ENCODE assay signal across 7 cellular contexts in genomic region chr12:116455540-116456306, GRCh38.
DNase-seq lines count a peak whose midpoint lies in the region; ATAC-seq, FAIRE-seq and TF ChIP-seq lines count a peak whose summit lies in the region.

No MANE protein-coding gene starts in this region.

- TF ChIP-seq CTCF in astrocyte (IDR thresholded peaks at IDR 0.05; ENCODE audit: insufficient read depth, low read depth, low read length): no peak

- CTCF ChIA-PET in activated CD8-positive, alpha-beta memory T cell treated with anti-CD3 and anti-CD28 coated beads, Interleukin-2, amount 10 ng/mL, durations not matched to agents 7 days and 5 days (lab: Charles Lee): no interaction called here

- H3K27me3 ChIP-seq in astrocyte (ENCODE audit: insufficient read depth, low read length): no peaks in the 10 kb centered on the region

- H3K4me1 ChIP-seq in astrocyte (ENCODE audit: insufficient read depth, low read length): peaks cover 20% of the 10 kb centered on the region

- no peak for ATAC-seq in GM19023 (IDR thresholded peaks at IDR 0.05; ENCODE audit: unreplicated experiment)
- no peak for ATAC-seq in activated CD8-positive, alpha-beta memory T cell treated with anti-CD3 and anti-CD28 coated beads, Interleukin-2, amount 10 ng/mL, durations not matched to agents 7 days and 5 days

- no peaks in the 10 kb centered on the region for H3K79me2 ChIP-seq in astrocyte (ENCODE audit: insufficient read depth, low read length)

- H3K9me3 Mint-ChIP-seq in astrocyte (ENCODE audit: unreplicated experiment): no peaks in the 10 kb centered on the region
- no peaks in the 10 kb centered on the region for H3K9me3 Mint-ChIP-seq in activated CD8-positive, alpha-beta memory T cell treated with anti-CD3 and anti-CD28 coated beads, Interleukin-2, amount 10 ng/mL, durations not matched to agents 7 days and 5 days (ENCODE audit: low read depth)

- no peaks in the 10 kb centered on the region for H4K20me1 ChIP-seq in astrocyte (ENCODE audit: insufficient read depth, low read length)

- no peaks in the 10 kb centered on the region for H3K36me3 Mint-ChIP-seq in astrocyte (ENCODE audit: low read depth, unreplicated experiment)
- H3K36me3 Mint-ChIP-seq in activated CD8-positive, alpha-beta memory T cell treated with anti-CD3 and anti-CD28 coated beads, Interleukin-2, amount 10 ng/mL, durations not matched to agents 7 days and 5 days: no peaks in the 10 kb centered on the region

- peak overlapping the region; percentile 45 for H3K4me3 ChIP-seq in astrocyte (ENCODE audit: insufficient read depth, low read depth, low read length)

- FAIRE-seq in astrocyte (lab: Jason Lieb, UNC): peak; percentile 65

- no peaks in the 10 kb centered on the region for H3K36me3 ChIP-seq in astrocyte (ENCODE audit: insufficient read depth, low read length)

- peak overlapping the region; percentile 34 for H3K4me3 Mint-ChIP-seq in astrocyte (ENCODE audit: unreplicated experiment)
- no peak overlapping the region for H3K4me3 Mint-ChIP-seq in activated CD8-positive, alpha-beta memory T cell treated with anti-CD3 and anti-CD28 coated beads, Interleukin-2, amount 10 ng/mL, durations not matched to agents 7 days and 5 days

- no peaks in the 10 kb centered on the region for H3K9me3 ChIP-seq in astrocyte (ENCODE audit: insufficient read depth, low read depth, low read length)

- DNase-seq in HS-5 (ENCODE audit: low read depth): peak; percentile 45
- peak; percentile 88 for DNase-seq in astrocyte (ENCODE audit: low read depth)
- peak; percentile 95 for DNase-seq in iris pigment epithelial cell (ENCODE audit: low read depth)
- peak; percentile 86 for DNase-seq in smooth muscle cell of the brain vasculature (ENCODE audit: low read depth, low spot score)
- DNase-seq in NCI-H510A (lab: John Stamatoyannopoulos, UW): no peak
- DNase-seq in activated CD8-positive, alpha-beta memory T cell treated with anti-CD3 and anti-CD28 coated beads, Interleukin-2, amount 10 ng/mL, durations not matched to agents 7 days and 5 days: no peak

- peaks cover 3% of the 10 kb centered on the region for H3K27me3 Mint-ChIP-seq in astrocyte (ENCODE audit: low read depth, unreplicated experiment)
- H3K27me3 Mint-ChIP-seq in activated CD8-positive, alpha-beta memory T cell treated with anti-CD3 and anti-CD28 coated beads, Interleukin-2, amount 10 ng/mL, durations not matched to agents 7 days and 5 days: peaks cover 4% of the 10 kb centered on the region

- peak overlapping the region; percentile 82 for H3K4me2 ChIP-seq in astrocyte (ENCODE audit: low read length)

- H3K27ac Mint-ChIP-seq in astrocyte (ENCODE audit: unreplicated experiment): peak overlapping the region; percentile 98
- no peak overlapping the region for H3K27ac Mint-ChIP-seq in activated CD8-positive, alpha-beta memory T cell treated with anti-CD3 and anti-CD28 coated beads, Interleukin-2, amount 10 ng/mL, durations not matched to agents 7 days and 5 days

- H3K27ac ChIP-seq in astrocyte (ENCODE audit: low read depth, low read length): peak overlapping the region; percentile 99

- H2AFZ ChIP-seq in astrocyte (ENCODE audit: low read depth, low read length): peak overlapping the region; percentile 77

- H3K9ac ChIP-seq in astrocyte (ENCODE audit: low read length): peak overlapping the region; percentile 93

- H3K4me1 Mint-ChIP-seq in astrocyte (ENCODE audit: low read depth, unreplicated experiment): peaks cover 22% of the 10 kb centered on the region
- peaks cover 9% of the 10 kb centered on the region for H3K4me1 Mint-ChIP-seq in activated CD8-positive, alpha-beta memory T cell treated with anti-CD3 and anti-CD28 coated beads, Interleukin-2, amount 10 ng/mL, durations not matched to agents 7 days and 5 days

Comparison
In these comparisons a context has a peak if more than half of its experiments do, and no peak if none do; other contexts are left out.
1. DNase-seq: peak in HS-5 (single experiment), astrocyte (single experiment), iris pigment epithelial cell (single experiment) and smooth muscle cell of the brain vasculature (single experiment); none in NCI-H510A (single experiment) and activated CD8-positive, alpha-beta memory T cell treated with anti-CD3 and anti-CD28 coated beads, Interleukin-2, amount 10 ng/mL, durations not matched to agents 7 days and 5 days (single experiment).